Comparison of ENCODE assay signal across 8 cellular contexts in the genomic region with DNA sequence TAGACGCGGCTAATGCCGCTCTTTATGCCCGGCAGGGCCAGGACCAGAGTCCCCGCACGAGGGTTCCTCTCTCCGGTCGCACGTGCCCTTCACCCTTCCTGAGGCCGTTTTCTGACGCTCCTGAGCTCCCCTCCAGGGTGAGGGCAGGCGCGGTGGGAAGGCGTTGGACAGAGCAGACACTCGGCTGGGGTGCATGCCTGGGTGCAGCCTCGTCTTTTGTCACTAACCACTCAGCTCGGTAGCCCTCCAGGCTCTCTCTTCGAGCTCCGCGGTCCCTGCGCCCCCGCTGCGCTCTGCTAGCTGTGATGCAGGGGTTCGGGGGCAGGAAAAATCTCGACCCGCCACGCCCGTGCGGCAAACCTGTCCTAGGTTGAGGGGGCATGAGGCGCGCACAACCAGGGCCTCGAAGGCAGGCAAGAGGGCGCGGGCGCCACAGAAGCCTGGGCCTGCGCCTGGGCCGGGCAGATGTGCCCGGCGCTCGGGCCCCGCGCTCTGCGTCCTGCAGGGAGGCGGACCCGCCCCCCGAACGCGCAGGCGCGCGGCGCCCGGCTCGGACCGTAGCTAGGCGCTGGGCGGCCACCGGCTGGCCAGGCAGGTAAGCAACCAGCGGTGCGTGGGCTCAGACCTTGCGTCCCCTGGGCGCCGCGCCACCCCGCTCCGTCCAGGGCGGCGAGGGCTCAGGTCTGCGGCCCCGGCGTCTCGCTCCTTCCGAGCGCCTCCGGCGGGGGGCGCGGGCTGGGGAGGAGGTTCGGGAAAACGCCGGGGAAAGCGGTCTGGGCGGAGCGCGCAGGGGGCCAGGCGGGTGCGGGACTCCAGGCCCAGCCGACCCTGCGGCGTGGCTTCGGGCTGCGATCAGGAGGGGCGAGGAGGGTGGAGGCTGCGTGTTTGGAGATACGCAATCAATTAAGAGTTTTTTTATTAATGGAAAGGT. TPM values are rescaled to one million over a fixed set of nuclear protein-coding genes. Genes with fewer than 3 reads are reported as not detected.
DNase-seq lines count a peak whose midpoint lies in the region; ATAC-seq and TF ChIP-seq lines count a peak whose summit lies in the region.

Gene L3MBTL1, plus strand, starts transcription at position 548 of the 931 bp plus-strand sequence. CDS start 5,807 bp downstream, outside the sequence.

- no peak for DNase-seq in activated CD4-positive, alpha-beta T cell treated with anti-CD3 and anti-CD28 coated beads, Interleukin-2, amount 10 ng/mL, durations not matched to agents 7 days and 5 days
- DNase-seq in activated CD4-positive, alpha-beta T cell treated with anti-CD3 and anti-CD28 coated beads, Interleukin-2, amount 50 U/mL, for 4 hours: no peak
- DNase-seq in PC-9 (peak in 1 of 2 experiments; percentile 80), chondrocyte (ENCODE audit: low spot score) (no peak), kidney epithelial cell (ENCODE audit: low read depth) (peak; percentile 16), NCI-H2081 treated with DMSO at 0.1 percent for 48 hours (lab: John Stamatoyannopoulos, UW) (no peak)
- DNase-seq in stimulated activated CD4-positive, alpha-beta T cell treated with anti-CD3 and anti-CD28 coated beads, Interleukin-12 subunit alpha, Interleukin-12 subunit beta, amount 100 ng/mL, for 4 hours: no peak

- peak within 1 kb of the TSS; percentile 97 for H3K4me3 ChIP-seq in PC-9
- peak within 1 kb of the TSS; percentile 65 for H3K4me3 ChIP-seq in kidney epithelial cell (ENCODE audit: low read depth, low read length)

- H3K4me2 ChIP-seq in PC-9: peak within 1 kb of the TSS; percentile 95

- no peak within 1 kb of the TSS for H3K27ac ChIP-seq in PC-9

- H3F3A ChIP-seq in PC-9 (ENCODE audit: insufficient read depth, low read depth): peaks cover 12% of the 10 kb centered on the region; the same call in 1 of the 2 replicates

- H3K36me3 Mint-ChIP-seq in activated CD4-positive, alpha-beta T cell treated with anti-CD3 and anti-CD28 coated beads, Interleukin-2, amount 10 ng/mL, durations not matched to agents 7 days and 5 days (ENCODE audit: low read depth): peaks cover 2% of the 10 kb centered on the region
- no peaks in the 10 kb centered on the region for H3K36me3 Mint-ChIP-seq in chondrocyte (ENCODE audit: low read depth)
- H3K36me3 Mint-ChIP-seq in stimulated activated memory B cell treated with anti-CD40 and anti-IgM and Interleukin-4, amounts not matched to agents 10 μg/mL and 1 μg/mL and 100 μg/mL, for 72 hours: no peaks in the 10 kb centered on the region

- intact Hi-C loops in PC-9 (cut with micrococcal nuclease; ENCODE audit: unreplicated experiment): no loop called here

- no peaks in the 10 kb centered on the region for H3K36me3 ChIP-seq in PC-9 (ENCODE audit: low read depth)
- H3K36me3 ChIP-seq in kidney epithelial cell (ENCODE audit: control insufficient read depth, insufficient read depth, low read length): no peaks in the 10 kb centered on the region

- BruUV-seq in PC-9 (replicated peaks; lab: Mats Ljungman, UMichigan): no TSS peak

- no peaks in the 10 kb centered on the region for H4K20me1 ChIP-seq in PC-9 (ENCODE audit: insufficient read depth)

- peak within 1 kb of the TSS; percentile 99 for H2AFZ ChIP-seq in PC-9

- no peaks in the 10 kb centered on the region for H3K9me3 Mint-ChIP-seq in activated CD4-positive, alpha-beta T cell treated with anti-CD3 and anti-CD28 coated beads, Interleukin-2, amount 10 ng/mL, durations not matched to agents 7 days and 5 days
- no peaks in the 10 kb centered on the region for H3K9me3 Mint-ChIP-seq in chondrocyte (ENCODE audit: low read depth)
- H3K9me3 Mint-ChIP-seq in stimulated activated memory B cell treated with anti-CD40 and anti-IgM and Interleukin-4, amounts not matched to agents 10 μg/mL and 1 μg/mL and 100 μg/mL, for 72 hours: peaks cover 3% of the 10 kb centered on the region

- H3K4me1 ChIP-seq in PC-9 (replicated peaks; ENCODE audit: insufficient read depth): peaks cover 5% of the 10 kb centered on the region; the same call in 1 of the 2 replicates

- CTCF ChIA-PET in activated CD4-positive, alpha-beta T cell treated with anti-CD3 and anti-CD28 coated beads, Interleukin-2, amount 10 ng/mL, durations not matched to agents 7 days and 5 days (lab: Charles Lee): interaction anchor here (1.1 kb wide), 1 partner anchor 14 kb away, joined by 3 read pairs; no protein-coding TSS in a partner anchor
- CTCF ChIA-PET in PC-9 (lab: Charles Lee): no interaction called here

- peaks cover 60% of the 10 kb centered on the region for H3K27me3 Mint-ChIP-seq in activated CD4-positive, alpha-beta T cell treated with anti-CD3 and anti-CD28 coated beads, Interleukin-2, amount 10 ng/mL, durations not matched to agents 7 days and 5 days
- peaks cover 12% of the 10 kb centered on the region for H3K27me3 Mint-ChIP-seq in chondrocyte (ENCODE audit: low read depth)
- peaks cover 66% of the 10 kb centered on the region for H3K27me3 Mint-ChIP-seq in stimulated activated memory B cell treated with anti-CD40 and anti-IgM and Interleukin-4, amounts not matched to agents 10 μg/mL and 1 μg/mL and 100 μg/mL, for 72 hours

- TF ChIP-seq CTCF in PC-9 (conservative IDR thresholded peaks at IDR 0.05) (no peak; the same call in 1 of the 2 replicates), chondrocyte (IDR thresholded peaks at IDR 0.05) (peak; percentile 57), kidney epithelial cell (IDR thresholded peaks at IDR 0.05; ENCODE audit: insufficient read depth, low read length, poor library complexity, severe bottlenecking) (no peak)

- H3K79me2 ChIP-seq in PC-9 (ENCODE audit: low read depth): no peaks in the 10 kb centered on the region

- no peak within 1 kb of the TSS for H3K27ac Mint-ChIP-seq in activated CD4-positive, alpha-beta T cell treated with anti-CD3 and anti-CD28 coated beads, Interleukin-2, amount 10 ng/mL, durations not matched to agents 7 days and 5 days
- no peak within 1 kb of the TSS for H3K27ac Mint-ChIP-seq in chondrocyte (ENCODE audit: unreplicated experiment)
- H3K27ac Mint-ChIP-seq in stimulated activated memory B cell treated with anti-CD40 and anti-IgM and Interleukin-4, amounts not matched to agents 10 μg/mL and 1 μg/mL and 100 μg/mL, for 72 hours: no peak within 1 kb of the TSS

- H3K27me3 ChIP-seq in PC-9 (ENCODE audit: insufficient read depth, low read depth) (peaks cover 42% of the 10 kb centered on the region; the same call in 1 of the 2 replicates), kidney epithelial cell (ENCODE audit: control insufficient read depth, insufficient read depth, low read length) (peaks cover 15% of the 10 kb centered on the region)

- no peaks in the 10 kb centered on the region for H3K9me3 ChIP-seq in PC-9 (ENCODE audit: insufficient read depth, low read depth)

- POLR2A ChIA-PET in activated CD4-positive, alpha-beta T cell treated with anti-CD3 and anti-CD28 coated beads, Interleukin-2, amount 10 ng/mL, durations not matched to agents 7 days and 5 days (lab: Charles Lee): no interaction called here
- POLR2A ChIA-PET in PC-9 (lab: Charles Lee; ENCODE audit: unreplicated experiment): interaction anchor here (0.6 kb wide), 3 partner anchors 41 to 814 kb away, joined by 3 to 5 read pairs (median 4); no protein-coding TSS in a partner anchor

- no peaks in the 10 kb centered on the region for H3K9me2 ChIP-seq in PC-9 (ENCODE audit: insufficient read depth)

- H3K4me3 Mint-ChIP-seq in activated CD4-positive, alpha-beta T cell treated with anti-CD3 and anti-CD28 coated beads, Interleukin-2, amount 10 ng/mL, durations not matched to agents 7 days and 5 days: peak within 1 kb of the TSS; percentile 65
- H3K4me3 Mint-ChIP-seq in chondrocyte (ENCODE audit: unreplicated experiment): peak within 1 kb of the TSS; percentile 76
- peak within 1 kb of the TSS; percentile 66 for H3K4me3 Mint-ChIP-seq in stimulated activated memory B cell treated with anti-CD40 and anti-IgM and Interleukin-4, amounts not matched to agents 10 μg/mL and 1 μg/mL and 100 μg/mL, for 72 hours

- ATAC-seq in stimulated activated memory B cell treated with anti-CD40 and anti-IgM and Interleukin-4, amounts not matched to agents 10 μg/mL and 1 μg/mL and 100 μg/mL, for 72 hours: peak; percentile 59

- peaks cover 6% of the 10 kb centered on the region for H3K4me1 Mint-ChIP-seq in activated CD4-positive, alpha-beta T cell treated with anti-CD3 and anti-CD28 coated beads, Interleukin-2, amount 10 ng/mL, durations not matched to agents 7 days and 5 days
- H3K4me1 Mint-ChIP-seq in chondrocyte (ENCODE audit: low read depth): peaks cover 8% of the 10 kb centered on the region
- no peaks in the 10 kb centered on the region for H3K4me1 Mint-ChIP-seq in stimulated activated memory B cell treated with anti-CD40 and anti-IgM and Interleukin-4, amounts not matched to agents 10 μg/mL and 1 μg/mL and 100 μg/mL, for 72 hours

RNA-seq across cellular contexts. Expression of gene L3MBTL1, which starts in this region (rescaled TPM):
- total RNA-seq in activated CD4-positive, alpha-beta T cell treated with anti-CD3 and anti-CD28 coated beads, Interleukin-2, amount 10 ng/mL, durations not matched to agents 7 days and 5 days: 1 to 10 TPM; 6.7 to 7.9 TPM
- total RNA-seq in PC-9 (2021) (34.9 and 42.7 TPM in 2 replicates), chondrocyte (11.2 to 17.0 TPM (median 11.6 TPM) in 3 replicates), kidney epithelial cell (6.0 and 14.6 TPM in 2 replicates)
